In the genomic region with DNA sequence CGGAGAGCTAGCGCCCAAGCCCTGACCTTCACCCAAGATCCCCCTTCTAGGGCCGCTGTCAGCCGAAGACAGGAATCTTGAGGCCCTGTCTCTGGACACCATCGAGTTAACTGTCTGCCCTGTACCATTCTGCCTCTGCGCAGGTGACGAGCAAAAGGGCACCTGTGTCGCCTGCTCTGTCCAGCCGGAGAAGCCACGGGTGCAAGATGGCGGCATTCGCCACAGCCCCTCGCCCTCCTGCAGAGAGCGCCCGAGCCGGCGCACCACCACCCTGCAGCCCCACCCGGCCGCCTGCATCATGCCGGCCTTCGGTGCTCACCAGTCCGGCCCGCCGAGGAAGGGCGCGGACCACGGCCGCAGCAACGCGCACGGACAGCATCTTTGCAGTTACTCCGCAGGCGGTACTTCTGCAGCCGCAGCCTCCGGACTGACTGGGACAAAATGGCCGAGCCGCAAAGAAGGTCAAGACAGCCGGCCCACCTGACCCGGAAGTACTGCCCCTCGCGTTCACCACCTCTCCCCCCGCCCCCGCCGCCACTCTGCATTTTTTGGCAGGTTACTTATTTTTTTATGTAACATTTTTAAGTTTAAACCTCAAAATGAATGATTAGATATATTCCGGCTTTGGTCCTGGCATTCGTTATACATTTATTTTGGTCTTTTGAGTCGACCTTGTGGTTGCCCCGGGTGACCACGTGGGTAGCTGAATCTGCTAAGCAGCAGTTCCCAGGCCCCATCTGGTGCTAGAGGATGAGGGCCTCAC, we compare ENCODE assay signal across 8 cellular contexts. TPM values are rescaled to one million over a fixed set of nuclear protein-coding genes. Genes with fewer than 3 reads are reported as not detected.
DNase-seq lines count a peak whose midpoint lies in the region; ATAC-seq and TF ChIP-seq lines count a peak whose summit lies in the region.

A gene (minus strand): TSS at position 444 of the 763 bp plus-strand sequence. CDS start 65 bp downstream, at position 379.

- H3K27me3 ChIP-seq in prostate gland (replicated peaks; ENCODE audit: insufficient read depth): no peaks in the 10 kb centered on the region

- H3K4me3 ChIP-seq in GM12865 (ENCODE audit: low read depth, low read length): peak within 1 kb of the TSS; percentile 94
- H3K4me3 ChIP-seq in prostate gland: peak within 1 kb of the TSS; percentile 57 to 81
- peak within 1 kb of the TSS; percentile 85 for H3K4me3 ChIP-seq in urinary bladder (ENCODE audit: low read depth, low read length)

- intact Hi-C loops in left cardiac atrium (cut with DNase I) (no loop called here), prostate gland (cut with DNase I) (no loop called here)

- WGBS in adipose tissue, 3 donors: 0 to 1% (median 0%) methylated on average over 45 to 49 of the region's 49 CpGs
- WGBS in prostate gland: under 1% methylated on average over 49 of the region's 49 CpGs
- whole genome bisulfite sequencing in urinary bladder: under 1% methylated on average over 49 of the region's 49 CpGs

- ATAC-seq in HG02588 (IDR thresholded peaks at IDR 0.05; ENCODE audit: unreplicated experiment) (peak; percentile 75), left cardiac atrium (peak; percentile 91 to 96)

- H3K9me3 ChIP-seq in prostate gland: no peaks in the 10 kb centered on the region

- H3K27ac ChIP-seq in adipose tissue (ENCODE audit: low read depth, low read length): no peak within 1 kb of the TSS
- H3K27ac ChIP-seq in prostate gland: peak within 1 kb of the TSS; percentile 73 to 77
- H3K27ac ChIP-seq in urinary bladder (ENCODE audit: low read depth): peak within 1 kb of the TSS; percentile 87

- H3K36me3 ChIP-seq in prostate gland (no peaks in the 10 kb centered on the region), urinary bladder (ENCODE audit: insufficient read depth) (no peaks in the 10 kb centered on the region)

- TF ChIP-seq POLR2A in prostate gland (IDR thresholded peaks at IDR 0.05): peak; percentile 72

- H3K4me1 ChIP-seq in prostate gland (replicated peaks) (no peaks in the 10 kb centered on the region), urinary bladder (ENCODE audit: insufficient read depth) (peaks cover 3% of the 10 kb centered on the region)

- TF ChIP-seq CTCF in GM12865 (IDR thresholded peaks at IDR 0.05; ENCODE audit: insufficient read depth, low read depth, low read length, missing control alignments): no peak
- no peak for TF ChIP-seq CTCF in prostate gland (IDR thresholded peaks at IDR 0.05)

- DNase-seq in GM12865 (ENCODE audit: low read depth) (peak; percentile 92), NCI-H1092 treated with DMSO at 0.1 percent for 48 hours (lab: John Stamatoyannopoulos, UW) (peak; percentile 96), T follicular helper cell (ENCODE audit: low read depth) (peak; percentile 70), left cardiac atrium (peak; percentile 89), prostate gland (ENCODE audit: low spot score) (peak; percentile 89)

RNA-seq across cellular contexts. Expression of the gene that starts here (rescaled TPM):
- polyA plus RNA-seq in adipose tissue (100 to 1,000 TPM; 248 to 476 (median 326) TPM), urinary bladder (406 TPM)
- total RNA-seq in left cardiac atrium (1,000 to 10,000 TPM; 1,001 to 1,121 TPM), prostate gland (100 to 1,000 TPM; 457 to 522 TPM), urinary bladder (390 TPM)
